In the genomic region with DNA sequence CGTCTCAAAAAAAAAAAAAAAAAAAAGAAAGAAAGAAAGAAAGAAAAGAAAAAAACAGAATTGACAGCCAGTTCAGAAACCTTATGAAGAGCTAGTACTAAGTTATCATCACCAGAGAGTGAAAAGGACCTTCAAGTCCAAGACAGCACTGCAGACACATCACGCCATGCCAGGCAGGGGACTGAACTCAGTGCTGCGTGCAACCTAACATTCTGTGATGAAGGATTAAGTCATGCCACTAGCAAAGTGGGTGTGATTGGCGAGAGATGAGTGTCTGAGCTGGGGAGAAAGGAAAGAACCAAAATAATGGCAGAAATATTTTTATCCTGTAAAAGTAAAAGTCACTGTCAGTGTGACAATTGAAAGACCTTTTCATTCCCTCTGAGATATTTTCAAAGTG, we compare ENCODE assay signal across 26 cellular contexts.
"Had no signal": no experiment of that assay in that cellular context is flagged by ENCODE, and none has a peak within 500 bp of the region (broad histone marks: within the 10 kb centered on the region; RNA-seq: fewer than 3 reads in every experiment).

No MANE protein-coding gene starts in this region.

- H3K27ac ChIP-seq: breast epithelium had no signal

- H3K27ac Mint-ChIP-seq: activated B cell treated with CpG ODN at 0.5 μM for 24 hours; activated CD4-positive, alpha-beta memory T cell treated with anti-CD3 and anti-CD28 coated beads for 36 hours; activated naive CD8-positive, alpha-beta T cell treated with anti-CD3 and anti-CD28 coated beads for 36 hours had no signal

- H3K9me3 Mint-ChIP-seq: activated B cell treated with CpG ODN at 0.5 μM for 24 hours; activated CD4-positive, alpha-beta memory T cell treated with anti-CD3 and anti-CD28 coated beads for 36 hours; activated naive CD8-positive, alpha-beta T cell treated with anti-CD3 and anti-CD28 coated beads for 36 hours had no signal

- H3K27me3 ChIP-seq: breast epithelium had no signal

- H3K9me3 ChIP-seq: breast epithelium had no signal

- DNase-seq: activated B cell treated with CpG ODN at 0.5 μM for 24 hours; activated CD4-positive, alpha-beta memory T cell treated with anti-CD3 and anti-CD28 coated beads for 36 hours; activated CD4-positive, alpha-beta T cell treated with anti-CD3 and anti-CD28 coated beads for 4 hours; activated CD4-positive, alpha-beta T cell treated with anti-CD3 and anti-CD28 coated beads, Interleukin-2, amount 50 U/mL, for 1 hour; activated CD4-positive, CD25-positive, alpha-beta regulatory T cell treated with anti-CD3 and anti-CD28 coated beads, Interleukin-2, amount 50 U/mL, for 72 hours; activated CD8-positive, alpha-beta memory T cell treated with anti-CD3 and anti-CD28 coated beads, Interleukin-2, amount 50 U/mL, for 48 hours; activated effector memory CD4-positive, alpha-beta T cell treated with anti-CD3 and anti-CD28 coated beads, Interleukin-2, amount 50 U/mL, for 16 hours; activated naive CD4-positive, alpha-beta T cell; activated naive CD4-positive, alpha-beta T cell treated with anti-CD3 and anti-CD28 coated beads, Interleukin-2, amount 50 U/mL, for 16 hours; activated naive CD8-positive, alpha-beta T cell treated with anti-CD3 and anti-CD28 coated beads for 36 hours; activated T-cell treated with anti-CD3 and anti-CD28 coated beads, Interleukin-2, amount 50 U/mL, for 48 hours; amniotic stem cell; aorta; Karpas-422; KBM-7; NCI-H1105; NCI-H1417 treated with DMSO at 0.1 percent for 48 hours; NCI-H2029; NCI-H510A; NCI-H526; NCI-H748 treated with DMSO at 0.1 percent for 48 hours; NK-92 treated with Interleukin-12 subunit alpha and Interleukin-12 subunit beta, amount 100 ng/mL, for 24 hours; OCI-M1; SIG-M5; T1000 had no signal

- H3K36me3 ChIP-seq: breast epithelium had no signal

- H3K4me3 Mint-ChIP-seq: activated B cell treated with CpG ODN at 0.5 μM for 24 hours; activated CD4-positive, alpha-beta memory T cell treated with anti-CD3 and anti-CD28 coated beads for 36 hours; activated naive CD8-positive, alpha-beta T cell treated with anti-CD3 and anti-CD28 coated beads for 36 hours had no signal

- H3K36me3 Mint-ChIP-seq: activated CD4-positive, alpha-beta memory T cell treated with anti-CD3 and anti-CD28 coated beads for 36 hours; activated naive CD8-positive, alpha-beta T cell treated with anti-CD3 and anti-CD28 coated beads for 36 hours had no signal

- H3K4me3 ChIP-seq: breast epithelium had no signal

- H3K4me1 Mint-ChIP-seq: activated B cell treated with CpG ODN at 0.5 μM for 24 hours had no signal

- H3K4me1 ChIP-seq: breast epithelium had no signal
